In genomic region chr14:68631691-68632590, GRCh38 we compare ENCODE assay signal across 17 cellular contexts.
DNase-seq lines count a peak whose midpoint lies in the region; ATAC-seq and TF ChIP-seq lines count a peak whose summit lies in the region.
"Had no signal": no experiment of that assay in that cellular context is flagged by ENCODE, and none has a peak within 500 bp of the region (broad histone marks: within the 10 kb centered on the region; RNA-seq: fewer than 3 reads in every experiment).

No MANE protein-coding gene starts in this region.

- H3K27ac ChIP-seq in breast epithelium: peak overlapping the region; percentile 66 to 95
- no peak overlapping the region for H3K27ac ChIP-seq in mammary epithelial cell (ENCODE audit: insufficient read depth, low read depth, low read length)
- peak overlapping the region; percentile 57 to 97 (median 92) for H3K27ac ChIP-seq in right lobe of liver
- peak overlapping the region; percentile 21 for H3K27ac ChIP-seq in psoas muscle
- H3K27ac ChIP-seq in uterus: peak overlapping the region; percentile 82 to 86
- H3K27ac ChIP-seq: cardiac muscle cell had no signal

- H3K27me3 ChIP-seq in breast epithelium: no peaks in the 10 kb centered on the region
- H3K27me3 ChIP-seq in mammary epithelial cell (ENCODE audit: insufficient read depth, low read length): no peaks in the 10 kb centered on the region
- no peaks in the 10 kb centered on the region for H3K27me3 ChIP-seq in right lobe of liver
- no peaks in the 10 kb centered on the region for H3K27me3 ChIP-seq in psoas muscle (ENCODE audit: insufficient read depth in 3 of 3, low read length in 2 of 3)
- no peaks in the 10 kb centered on the region for H3K27me3 ChIP-seq in uterus
- H3K27me3 ChIP-seq: cardiac muscle cell had no signal

- BruUV-seq in mammary epithelial cell (replicated peaks; lab: Mats Ljungman, UMichigan): no TSS peak

- H3K4me2 ChIP-seq in mammary epithelial cell (ENCODE audit: insufficient read depth, low read depth, low read length): no peak overlapping the region

- no peaks in the 10 kb centered on the region for H4K20me1 ChIP-seq in mammary epithelial cell (ENCODE audit: insufficient read depth, low read length)

- DNase-seq in breast epithelium (ENCODE audit: low spot score in 2 of 2) (no peak), mammary epithelial cell (no peak), right lobe of liver (no peak), psoas muscle (no peak), uterus (peak in 1 of 2 donors; percentile 40), DMS53 (lab: John Stamatoyannopoulos, UW) (no peak), NCI-H1105 (lab: John Stamatoyannopoulos, UW) (no peak)
- DNase-seq: activated CD8-positive, alpha-beta T cell treated with anti-CD3 and anti-CD28 coated beads for 36 hours; activated gamma-delta T cell; mesendoderm; NCI-H187; NK-92 treated with Interleukin-12 subunit alpha and Interleukin-12 subunit beta, amount 100 ng/mL, for 24 hours; retina; stimulated activated CD4-positive, alpha-beta T cell treated with anti-CD3 and anti-CD28 coated beads, Interleukin-4, amount 100 ng/mL, for 4 hours; stimulated activated naive CD4-positive, alpha-beta T cell treated with Interleukin-2 at 50 U/mL for 16 hours had no signal

- H3K4me3 ChIP-seq in breast epithelium (no peak overlapping the region), mammary epithelial cell (replicated peaks in 1 of 3; ENCODE audit: insufficient read depth in 1 of 3, low read depth in 2 of 3, low read length in 3 of 3) (no peak overlapping the region), right lobe of liver (no peak overlapping the region), psoas muscle (no peak overlapping the region), uterus (no peak overlapping the region)
- H3K4me3 ChIP-seq: cardiac muscle cell had no signal

- intact Hi-C loops in breast epithelium (cut with DNase I; ENCODE audit: low total_unique reads): no loop called here
- intact Hi-C loops in mammary epithelial cell (cut with micrococcal nuclease): no loop called here
- intact Hi-C loops in right lobe of liver (cut with DNase I): no loop called here
- intact Hi-C loops in psoas muscle (cut with DNase I): loop anchor here in 1 of 2 donors (5.0 kb wide), 1 partner anchor 35 kb away; no protein-coding TSS in a partner anchor
- intact Hi-C loops in uterus (cut with DNase I; ENCODE audit: low total_unique reads): no loop called here

- CTCF ChIA-PET in mammary epithelial cell (lab: Charles Lee; ENCODE audit: low non-redundant PET): no interaction called here

- H3K79me2 ChIP-seq in mammary epithelial cell (ENCODE audit: insufficient read depth, low read length): no peaks in the 10 kb centered on the region

- dilution Hi-C loops in mammary epithelial cell (cut with HindIII; ENCODE audit: low sequenced_read_pairs): no loop called here

- no peaks in the 10 kb centered on the region for H3K36me3 ChIP-seq in breast epithelium
- no peaks in the 10 kb centered on the region for H3K36me3 ChIP-seq in mammary epithelial cell (ENCODE audit: insufficient read depth, low read length)
- no peaks in the 10 kb centered on the region for H3K36me3 ChIP-seq in right lobe of liver
- H3K36me3 ChIP-seq in psoas muscle (ENCODE audit: insufficient read depth in 1 of 2, low read depth in 1 of 2): no peaks in the 10 kb centered on the region
- H3K36me3 ChIP-seq in uterus: no peaks in the 10 kb centered on the region
- H3K36me3 ChIP-seq: cardiac muscle cell had no signal

- ATAC-seq in right lobe of liver (no peak), psoas muscle (peak in 1 of 4 donors; percentile 35), HG02571 (IDR thresholded peaks at IDR 0.05; ENCODE audit: unreplicated experiment) (no peak)
- ATAC-seq: activated CD8-positive, alpha-beta T cell treated with anti-CD3 and anti-CD28 coated beads for 36 hours had no signal

- no peak for TF ChIP-seq POLR2A in breast epithelium (IDR thresholded peaks at IDR 0.05)
- TF ChIP-seq POLR2A in right lobe of liver (IDR thresholded peaks at IDR 0.05): no peak
- TF ChIP-seq POLR2A in uterus (IDR thresholded peaks at IDR 0.05): no peak

- no peaks in the 10 kb centered on the region for H3K9me3 ChIP-seq in breast epithelium
- no peaks in the 10 kb centered on the region for H3K9me3 ChIP-seq in mammary epithelial cell (replicated peaks; ENCODE audit: insufficient read depth, low read length)
- no peaks in the 10 kb centered on the region for H3K9me3 ChIP-seq in right lobe of liver
- H3K9me3 ChIP-seq in psoas muscle: no peaks in the 10 kb centered on the region
- H3K9me3 ChIP-seq in uterus: no peaks in the 10 kb centered on the region

- H2AFZ ChIP-seq in mammary epithelial cell (ENCODE audit: low read depth, low read length): no peak overlapping the region

- 95% methylated on average over 17 of the region's 21 CpGs for WGBS in mammary epithelial cell (ENCODE audit: low coverage, missing lambda C conversion rate)
- WGBS in right lobe of liver (ENCODE audit: insufficient coverage, low coverage, low lambda C conversion rate, missing lambda C conversion rate): 91% methylated on average over 10 of the region's 21 CpGs
- 77 to 88% (median 86%) methylated on average over 21 of the region's 21 CpGs for WGBS in psoas muscle, 3 donors

- in situ Hi-C loops in mammary epithelial cell (cut with MboI; ENCODE audit: low sequenced_read_pairs in 2 of 2): no loop called here

- no peak overlapping the region for H3K9ac ChIP-seq in mammary epithelial cell (ENCODE audit: insufficient read depth, low read length)

- H3K4me1 ChIP-seq in breast epithelium (peaks cover 11 to 30% of the 10 kb centered on the region in 2 donors), mammary epithelial cell (ENCODE audit: insufficient read depth, low read length) (peaks cover 33% of the 10 kb centered on the region), right lobe of liver (peaks cover 0 to 42% (median 20%) of the 10 kb centered on the region in 4 donors), psoas muscle (peaks cover 10% of the 10 kb centered on the region), uterus (peaks cover 6 to 14% of the 10 kb centered on the region in 2 donors)

- TF ChIP-seq CTCF in breast epithelium (IDR thresholded peaks at IDR 0.05): no peak
- no peak for TF ChIP-seq CTCF in mammary epithelial cell (conservative IDR thresholded peaks at IDR 0.05 in 1 of 2, IDR thresholded peaks at IDR 0.05 in 1 of 2; ENCODE audit: extremely low read depth in 1 of 2, insufficient read depth in 1 of 2, low read depth in 1 of 2, low read length in 2 of 2)
- TF ChIP-seq CTCF in right lobe of liver (IDR thresholded peaks at IDR 0.05): no peak
- no peak for TF ChIP-seq CTCF in psoas muscle (IDR thresholded peaks at IDR 0.05)
- no peak for TF ChIP-seq CTCF in uterus (IDR thresholded peaks at IDR 0.05)
